8 cellular contexts compared by ENCODE assay signal in the genomic region with DNA sequence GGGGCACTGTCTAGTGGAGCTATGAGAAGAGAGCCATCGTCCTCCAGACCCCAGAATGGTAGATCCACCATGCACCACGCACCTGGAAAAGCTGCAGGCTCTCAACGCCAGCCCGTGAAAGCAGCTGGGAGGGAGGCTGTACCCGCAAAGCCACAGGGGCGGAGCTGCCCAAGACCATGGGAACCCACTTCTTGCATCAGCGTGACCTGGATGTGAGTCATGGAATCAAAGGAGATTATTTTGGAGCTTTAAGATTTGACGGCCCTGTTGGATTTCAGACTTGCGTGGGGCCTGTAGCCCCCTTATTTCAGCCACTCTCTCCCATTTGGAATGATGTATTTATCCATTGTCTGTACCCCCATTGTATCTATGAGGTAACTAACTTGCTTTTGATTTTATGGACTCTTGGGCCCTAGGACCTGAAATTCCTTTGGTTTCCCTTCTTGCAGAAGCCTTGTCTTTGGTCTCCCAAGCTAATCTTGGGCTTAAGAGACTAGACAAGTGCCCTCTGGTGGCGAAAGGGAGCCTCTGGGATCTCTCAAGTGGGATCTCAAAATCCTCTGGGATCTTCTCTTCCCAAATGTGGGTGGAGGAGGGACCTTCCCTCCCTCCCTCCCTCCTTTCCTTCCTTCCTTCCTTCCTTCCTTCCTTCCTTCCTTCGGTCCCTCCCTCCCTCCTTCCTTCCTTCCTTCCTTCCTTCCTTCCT. TPM values are rescaled to one million over a fixed set of nuclear protein-coding genes. Genes with fewer than 3 reads are reported as not detected.
DNase-seq lines count a peak whose midpoint lies in the region; ATAC-seq and TF ChIP-seq lines count a peak whose summit lies in the region.

No MANE protein-coding gene starts in this region.

- DNase-seq in G401 (ENCODE audit: low spot score) (peak; percentile 66), NCI-H69 (lab: John Stamatoyannopoulos, UW) (peak; percentile 72), epidermal melanocyte (ENCODE audit: insufficient read length, low spot score) (peak; percentile 53), osteoblast (ENCODE audit: insufficient read length, low spot score, missing footprints) (peak; percentile 85), NK-92 (lab: John Stamatoyannopoulos, UW; ENCODE audit: unreplicated experiment) (no peak)

- no peaks in the 10 kb centered on the region for H4K20me1 ChIP-seq in osteoblast (ENCODE audit: insufficient read depth, low read length)

- no peaks in the 10 kb centered on the region for H3K79me2 ChIP-seq in osteoblast (ENCODE audit: insufficient read depth, low read length)

- TF ChIP-seq CTCF in 22Rv1 (IDR thresholded peaks at IDR 0.05): peak; percentile 75
- TF ChIP-seq CTCF in osteoblast (IDR thresholded peaks at IDR 0.05; ENCODE audit: extremely low read depth, low read depth, low read length): peak; percentile 67

- H2AFZ ChIP-seq in osteoblast (ENCODE audit: low read length): no peak overlapping the region

- H3K27me3 ChIP-seq in osteoblast (ENCODE audit: insufficient read depth, low read length): no peaks in the 10 kb centered on the region

- ATAC-seq in HG02885 (IDR thresholded peaks at IDR 0.05; ENCODE audit: poor library complexity, unreplicated experiment): no peak
- ATAC-seq in GM21529 (IDR thresholded peaks at IDR 0.05; ENCODE audit: unreplicated experiment): no peak

- no peaks in the 10 kb centered on the region for H3K36me3 ChIP-seq in osteoblast (ENCODE audit: insufficient read depth, low read length)

- no peaks in the 10 kb centered on the region for H3K4me1 ChIP-seq in osteoblast (ENCODE audit: insufficient read depth, low read length)

- H3K9me3 ChIP-seq in osteoblast (ENCODE audit: low read depth, low read length): no peaks in the 10 kb centered on the region

- in situ Hi-C loops in G401 (cut with HindIII; ENCODE audit: low sequenced_read_pairs): no loop called here

- no peak overlapping the region for H3K4me2 ChIP-seq in osteoblast (ENCODE audit: insufficient read depth, low read length)

- H3K27ac ChIP-seq in 22Rv1: no peak overlapping the region
- H3K27ac ChIP-seq in osteoblast (ENCODE audit: low read depth, low read length): no peak overlapping the region

- no peak overlapping the region for H3K4me3 ChIP-seq in osteoblast (ENCODE audit: insufficient read depth, low read length)

RNA-seq across cellular contexts. Expression of a gene that starts 58.2 kb away (rescaled TPM):
- total RNA-seq in G401 (2014; rRNA removed; shearing (Covaris generic)): 36.7 and 56.3 TPM in 2 replicates
- total RNA-seq in osteoblast: 86.3 and 93.4 TPM in 2 replicates
